Comparison of ENCODE assay signal across 1 cellular context in the genomic region with DNA sequence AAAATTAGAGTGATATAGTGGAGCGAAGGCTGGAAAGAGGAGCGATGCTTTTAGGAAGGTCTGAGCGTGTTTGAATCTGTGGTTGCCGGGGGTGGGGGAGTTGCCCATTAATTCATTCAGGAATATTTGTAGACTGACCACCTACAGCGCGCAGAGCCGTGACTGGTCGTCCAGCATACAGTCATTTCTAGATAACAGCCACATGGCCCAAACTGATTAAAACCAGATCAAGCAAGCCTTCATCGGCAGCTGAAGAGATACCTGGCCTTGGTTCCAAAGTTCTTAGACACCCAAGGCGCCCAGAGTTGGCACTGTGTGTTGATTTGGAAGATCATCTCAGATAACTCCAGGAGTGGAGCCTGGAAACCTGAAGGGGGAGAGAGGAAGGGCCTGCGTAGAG.
TF ChIP-seq lines count a peak whose summit lies in the region.

No MANE protein-coding gene starts in this region.

TF ChIP-seq in A549, 52 proteins besides CTCF, POLR2A, EP300 and RAD21:
- TF ChIP-seq HOXA7 (CRISPR knock-in tag; IDR thresholded peaks at IDR 0.05) (no peak), BHLHE40 (IDR thresholded peaks at IDR 0.05; ENCODE audit: low read depth, low read length) (no peak), SREBF2 (IDR thresholded peaks at IDR 0.05) (no peak), BCL3 (IDR thresholded peaks at IDR 0.05) (no peak), JUNB (IDR thresholded peaks at IDR 0.05) (no peak), ATOH8 (CRISPR knock-in tag; IDR thresholded peaks at IDR 0.05; ENCODE audit: low read depth) (no peak), HDAC2 (IDR thresholded peaks at IDR 0.05) (no peak), TP53 (CRISPR knock-in tag; IDR thresholded peaks at IDR 0.05) (no peak), RFX5 (IDR thresholded peaks at IDR 0.05) (no peak), EHMT2 (IDR thresholded peaks at IDR 0.05; ENCODE audit: low read depth) (no peak), RCOR1 (IDR thresholded peaks at IDR 0.05; ENCODE audit: low read depth, low read length) (no peak), HMGXB4 (CRISPR knock-in tag; IDR thresholded peaks at IDR 0.05; ENCODE audit: borderline replicate concordance) (no peak), E2F6 (IDR thresholded peaks at IDR 0.05; ENCODE audit: borderline replicate concordance, low read depth) (no peak), ESRRA (IDR thresholded peaks at IDR 0.05; ENCODE audit: borderline replicate concordance, low read length) (no peak), CEBPB (IDR thresholded peaks at IDR 0.05) (no peak), RNF2 (IDR thresholded peaks at IDR 0.05; ENCODE audit: borderline replicate concordance, low read depth) (no peak), HOXB5 (CRISPR knock-in tag; IDR thresholded peaks at IDR 0.05) (no peak), KDM5A (IDR thresholded peaks at IDR 0.05) (no peak), ZC3H11A (IDR thresholded peaks at IDR 0.05) (no peak), SMC3 (IDR thresholded peaks at IDR 0.05) (no peak)
